1 cellular context compared by ENCODE assay signal in genomic region chr21:38841472-38841871, GRCh38.
TF ChIP-seq lines count a peak whose summit lies in the region.

No MANE protein-coding gene starts in this region.

TF ChIP-seq in A549, 52 proteins besides CTCF, POLR2A, EP300 and RAD21 (continued from another document):
- TF ChIP-seq PHF8 (IDR thresholded peaks at IDR 0.05; ENCODE audit: borderline replicate concordance, low read depth) (no peak), SMC3 (IDR thresholded peaks at IDR 0.05) (no peak), KDM5A (IDR thresholded peaks at IDR 0.05) (no peak), MAFK (IDR thresholded peaks at IDR 0.05; ENCODE audit: partially characterized antibody) (no peak), POLR2AphosphoS2 (conservative IDR thresholded peaks at IDR 0.05; ENCODE audit: low read length) (no peak), JUN (IDR thresholded peaks at IDR 0.05) (no peak), RARB (CRISPR knock-in tag; IDR thresholded peaks at IDR 0.05) (no peak), ZSCAN20 (CRISPR knock-in tag; IDR thresholded peaks at IDR 0.05) (no peak), CBX2 (IDR thresholded peaks at IDR 0.05; ENCODE audit: borderline replicate concordance, low read depth) (no peak), MAX (IDR thresholded peaks at IDR 0.05) (no peak), HES2 (IDR thresholded peaks at IDR 0.05) (no peak), FOXS1 (CRISPR knock-in tag; IDR thresholded peaks at IDR 0.05) (no peak), CEBPB (IDR thresholded peaks at IDR 0.05) (no peak), MYC (IDR thresholded peaks at IDR 0.05; ENCODE audit: borderline replicate concordance, low read length) (no peak)
TF ChIP-seq in A549: peak in this region for 0.
